Comparison of ENCODE assay signal across 17 cellular contexts in the genomic region with DNA sequence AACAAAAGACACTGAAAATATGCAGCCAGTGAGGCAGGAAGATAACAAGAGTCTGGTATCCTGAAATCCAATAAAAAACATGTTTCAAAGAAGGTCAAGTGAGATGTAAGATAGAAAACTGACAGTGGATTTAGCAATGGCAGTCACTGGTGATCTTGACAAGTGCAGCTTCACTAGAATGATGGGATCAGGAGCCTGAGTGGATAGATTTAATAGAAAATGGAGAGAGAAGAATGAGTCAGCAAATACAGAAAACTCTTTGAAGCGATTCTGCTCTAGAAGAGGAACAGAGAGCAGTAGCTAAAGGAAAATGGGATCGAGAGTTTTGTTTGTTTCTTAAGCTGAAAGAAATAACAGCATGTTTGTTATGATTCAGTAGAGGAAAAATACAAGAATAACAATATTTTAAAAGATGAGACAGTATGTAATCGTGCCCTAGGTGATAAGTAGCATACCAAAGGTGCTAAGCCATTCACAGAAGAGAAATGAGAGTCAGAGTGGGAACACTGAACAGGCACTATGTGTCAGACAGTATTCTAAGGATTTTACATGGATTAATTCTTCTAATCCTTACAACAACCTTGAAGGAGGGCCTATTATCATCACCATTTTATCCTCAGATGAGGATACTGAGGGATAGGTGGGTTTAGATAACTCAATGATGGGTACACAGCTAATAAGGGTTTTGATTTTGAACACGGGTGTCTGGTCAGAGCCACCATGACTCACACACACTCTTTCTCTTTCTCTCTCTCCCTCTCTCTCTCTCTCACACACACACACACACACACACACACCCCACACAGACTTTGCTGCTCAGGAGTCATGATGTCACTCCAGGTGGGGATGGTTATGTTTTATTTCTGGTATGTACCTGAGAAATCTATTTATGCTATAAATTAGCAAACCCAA. TPM values are rescaled to one million over a fixed set of nuclear protein-coding genes. Genes with fewer than 3 reads are reported as not detected.
DNase-seq lines count a peak whose midpoint lies in the region; ATAC-seq and TF ChIP-seq lines count a peak whose summit lies in the region.
"Had no signal": no experiment of that assay in that cellular context is flagged by ENCODE, and none has a peak within 500 bp of the region (broad histone marks: within the 10 kb centered on the region; RNA-seq: fewer than 3 reads in every experiment).

No MANE protein-coding gene starts in this region.

- peak overlapping the region in 2 of 3 donors; percentile 6 to 58 for H3K27ac Mint-ChIP-seq in CD4-positive, CD25-positive, alpha-beta regulatory T cell
- H3K27ac Mint-ChIP-seq: activated naive CD8-positive, alpha-beta T cell had no signal

- peak in 1 of 3 donors; percentile 4 for DNase-seq in CD4-positive, CD25-positive, alpha-beta regulatory T cell
- DNase-seq in OCI-M1 (lab: John Stamatoyannopoulos, UW) (peak; percentile 40), foreskin keratinocyte (peak; percentile 29 to 74), NCI-H1930 (lab: John Stamatoyannopoulos, UW) (no peak), left colon (no peak), iPS-NIHi11 (ENCODE audit: low spot score) (no peak)
- DNase-seq: DMS153, GM23248, NCI-H1105, pancreas, T1000 had no signal

- no peaks in the 10 kb centered on the region for H3K9me3 ChIP-seq in CD4-positive, CD25-positive, alpha-beta regulatory T cell (ENCODE audit: control insufficient read depth in 2 of 2, low read length in 2 of 2)
- H3K9me3 ChIP-seq: pancreas had no signal

- ATAC-seq in CD4-positive, CD25-positive, alpha-beta regulatory T cell (ENCODE audit: low read depth in 2 of 2) = no peak
- ATAC-seq in GM21390 (IDR thresholded peaks at IDR 0.05; ENCODE audit: unreplicated experiment) (peak; percentile 50), foreskin keratinocyte (peak; percentile 58), left colon (no peak), GM21360 (IDR thresholded peaks at IDR 0.05; ENCODE audit: unreplicated experiment) (no peak)
- ATAC-seq: pancreas, Right ventricle myocardium inferior had no signal

- peaks cover 40% of the 10 kb centered on the region for H3K36me3 ChIP-seq in CD4-positive, CD25-positive, alpha-beta regulatory T cell (ENCODE audit: control insufficient read depth, insufficient read depth, low read length)

- TF ChIP-seq CTCF in foreskin keratinocyte (conservative IDR thresholded peaks at IDR 0.05) = no peak

- no peak overlapping the region for H3K4me3 ChIP-seq in CD4-positive, CD25-positive, alpha-beta regulatory T cell (ENCODE audit: low read depth, low read length)
- H3K4me3 ChIP-seq: GM23248, pancreas had no signal

- H3K9me3 Mint-ChIP-seq in CD4-positive, CD25-positive, alpha-beta regulatory T cell = peaks cover 0 to 1% (median 0%) of the 10 kb centered on the region in 7 donors

- peaks cover 0 to 11% (median 3%) of the 10 kb centered on the region in 4 donors for H3K4me1 Mint-ChIP-seq in CD4-positive, CD25-positive, alpha-beta regulatory T cell

- no peaks in the 10 kb centered on the region for H3K27me3 ChIP-seq in CD4-positive, CD25-positive, alpha-beta regulatory T cell (ENCODE audit: control insufficient read depth, insufficient read depth, low read length)
- no peaks in the 10 kb centered on the region for H3K27me3 ChIP-seq in foreskin keratinocyte
- H3K27me3 ChIP-seq: pancreas had no signal

- no peak overlapping the region for H3K27ac ChIP-seq in CD4-positive, CD25-positive, alpha-beta regulatory T cell (ENCODE audit: insufficient read depth, low read length, poor library complexity, severe bottlenecking)
- H3K27ac ChIP-seq in foreskin keratinocyte = no peak overlapping the region
- H3K27ac ChIP-seq: GM23248, pancreas had no signal

- no peak overlapping the region for H3K4me3 Mint-ChIP-seq in CD4-positive, CD25-positive, alpha-beta regulatory T cell
- H3K4me3 Mint-ChIP-seq: activated naive CD8-positive, alpha-beta T cell had no signal

- H3K27me3 Mint-ChIP-seq in CD4-positive, CD25-positive, alpha-beta regulatory T cell = no peaks in the 10 kb centered on the region
- H3K27me3 Mint-ChIP-seq: activated naive CD8-positive, alpha-beta T cell had no signal

- intact Hi-C loops in left colon (cut with DNase I, micrococcal nuclease) = no loop called here

- no peaks in the 10 kb centered on the region for H3K4me1 ChIP-seq in CD4-positive, CD25-positive, alpha-beta regulatory T cell (ENCODE audit: control insufficient read depth, insufficient read depth, low read length, poor library complexity, severe bottlenecking)
- H3K4me1 ChIP-seq in foreskin keratinocyte = peaks cover 8% of the 10 kb centered on the region
- H3K4me1 ChIP-seq: pancreas had no signal

- H3K36me3 Mint-ChIP-seq in CD4-positive, CD25-positive, alpha-beta regulatory T cell = peaks cover 55% of the 10 kb centered on the region

RNA-seq across cellular contexts. Expression of gene MRE11, which starts 36.3 kb away (rescaled TPM):
- 26.5 TPM for total RNA-seq in CD4-positive, CD25-positive, alpha-beta regulatory T cell
- polyA plus RNA-seq in CD4-positive, CD25-positive, alpha-beta regulatory T cell = 10 to 100 TPM; 12.8 to 18.1 (median 14.5) TPM
- total RNA-seq in foreskin keratinocyte = 18.7 and 20.8 TPM in 2 replicates
- polyA plus RNA-seq in foreskin keratinocyte = 6.7 and 8.8 TPM in 2 replicates
- 10 to 100 TPM; 10.5 to 11.4 TPM for total RNA-seq in left colon

RNA-seq across cellular contexts. Expression of gene ANKRD49, which starts 36.4 kb away (rescaled TPM):
- total RNA-seq in CD4-positive, CD25-positive, alpha-beta regulatory T cell = 37.9 TPM
- polyA plus RNA-seq in CD4-positive, CD25-positive, alpha-beta regulatory T cell = 10 to 100 TPM; 34.0 to 38.6 (median 36.4) TPM
- total RNA-seq in foreskin keratinocyte (11.7 and 11.9 TPM in 2 replicates), left colon (10 to 100 TPM; 11.7 to 13.8 TPM)
- 5.5 and 7.4 TPM in 2 replicates for polyA plus RNA-seq in foreskin keratinocyte

RNA-seq across cellular contexts. Expression of gene C11orf97, which starts 54.9 kb away (rescaled TPM):
- total RNA-seq in CD4-positive, CD25-positive, alpha-beta regulatory T cell = not detected
- polyA plus RNA-seq in CD4-positive, CD25-positive, alpha-beta regulatory T cell = not detected
- not detected in 2 replicates for total RNA-seq in foreskin keratinocyte
- polyA plus RNA-seq in foreskin keratinocyte = not detected in 2 replicates
- total RNA-seq in left colon = not detected
- total RNA-seq: GM23248, NCI-H460, pancreas, Right ventricle myocardium inferior, ureter had no signal
- polyA plus RNA-seq: GM23248, pancreas had no signal

RNA-seq across cellular contexts. Expression of gene GPR83, which starts 56.2 kb away (rescaled TPM):
- 0.15 TPM for total RNA-seq in CD4-positive, CD25-positive, alpha-beta regulatory T cell
- under 1 TPM in 2 of 4 donors, not detected in 2; 0.14 to 0.24 TPM for polyA plus RNA-seq in CD4-positive, CD25-positive, alpha-beta regulatory T cell
- total RNA-seq in foreskin keratinocyte (not detected in 2 replicates), left colon (under 1 TPM in 1 of 2 donors, not detected in 1; 0.08 TPM)
- polyA plus RNA-seq in foreskin keratinocyte = not detected in 2 replicates
- total RNA-seq: GM23248, ureter had no signal
- polyA plus RNA-seq: GM23248 had no signal

Comparison
In these comparisons a context has a peak if more than half of its experiments do, and no peak if none do; other contexts are left out.
1. ATAC-seq: peak in GM21390 (single experiment) and foreskin keratinocyte (single experiment); none in CD4-positive, CD25-positive, alpha-beta regulatory T cell (0 of 2), left colon (single experiment) and GM21360 (single experiment).
2. DNase-seq: peak in OCI-M1 (single experiment) and foreskin keratinocyte (2 of 2); none in NCI-H1930 (0 of 2), left colon (0 of 2) and iPS-NIHi11 (single experiment).